ENCODE assay signal across 14 cellular contexts in genomic region chr19:17862711-17863519, GRCh38. TPM values are rescaled to one million over a fixed set of nuclear protein-coding genes. Genes with fewer than 3 reads are reported as not detected.
DNase-seq lines count a peak whose midpoint lies in the region; ATAC-seq, FAIRE-seq and TF ChIP-seq lines count a peak whose summit lies in the region.
"Had no signal": no experiment of that assay in that cellular context is flagged by ENCODE, and none has a peak within 500 bp of the region (broad histone marks: within the 10 kb centered on the region; RNA-seq: fewer than 3 reads in every experiment).

No MANE protein-coding gene starts in this region.

- no peak for DNase-seq in left ventricle myocardium inferior
- DNase-seq in right cardiac atrium, result no peak
- DNase-seq in PC-9, result no peak
- DNase-seq in epithelial cell of prostate (ENCODE audit: low read depth, low spot score), result no peak
- DNase-seq in type B pancreatic cell (ENCODE audit: extremely low spot score, unreplicated experiment), result no peak
- DNase-seq in suprapubic skin (ENCODE audit: low spot score in 2 of 2), result no peak
- no peak for DNase-seq in superior temporal gyrus (ENCODE audit: extremely low spot score)
- no peak for DNase-seq in urothelium cell line (ENCODE audit: low spot score)
- DNase-seq: CD4-positive, CD25-positive, alpha-beta regulatory T cell; NCI-H1092 had no signal

- peaks cover 56% of the 10 kb centered on the region for H4K20me1 ChIP-seq in PC-9 (ENCODE audit: insufficient read depth)

- H2AFZ ChIP-seq in PC-9, result no peak overlapping the region

- H3K27me3 ChIP-seq in left ventricle myocardium inferior (ENCODE audit: low read depth) (no peaks in the 10 kb centered on the region), right cardiac atrium (ENCODE audit: control insufficient read depth, insufficient read depth) (no peaks in the 10 kb centered on the region), PC-9 (ENCODE audit: insufficient read depth, low read depth) (no peaks in the 10 kb centered on the region), suprapubic skin (no peaks in the 10 kb centered on the region)
- H3K27me3 ChIP-seq: ovary had no signal

- BruUV-seq in PC-9 (replicated peaks; lab: Mats Ljungman, UMichigan), result no TSS peak

- H3K4me3 ChIP-seq in left ventricle myocardium inferior (no peak overlapping the region), right cardiac atrium (ENCODE audit: low read length) (no peak overlapping the region), PC-9 (no peak overlapping the region), suprapubic skin (no peak overlapping the region)
- H3K4me3 ChIP-seq: ovary had no signal

- H3K9me3 ChIP-seq in left ventricle myocardium inferior (replicated peaks) (no peaks in the 10 kb centered on the region), right cardiac atrium (ENCODE audit: control insufficient read depth, low read length) (no peaks in the 10 kb centered on the region), PC-9 (ENCODE audit: insufficient read depth, low read depth) (no peaks in the 10 kb centered on the region), suprapubic skin (no peaks in the 10 kb centered on the region)
- H3K9me3 ChIP-seq: ovary had no signal

- no peak for TF ChIP-seq EP300 in suprapubic skin (IDR thresholded peaks at IDR 0.05)

- H3K9me3 Mint-ChIP-seq in type B pancreatic cell, result no peaks in the 10 kb centered on the region

- H3K9me2 ChIP-seq in PC-9 (ENCODE audit: insufficient read depth), result no peaks in the 10 kb centered on the region

- no peak for TF ChIP-seq POLR2A in suprapubic skin (IDR thresholded peaks at IDR 0.05)

- no peak for ATAC-seq in right cardiac atrium

- H3K4me1 ChIP-seq in left ventricle myocardium inferior (peaks cover 36% of the 10 kb centered on the region), right cardiac atrium (ENCODE audit: control insufficient read depth, insufficient read depth, low read length) (peaks cover 5% of the 10 kb centered on the region), PC-9 (replicated peaks; ENCODE audit: insufficient read depth) (peaks cover 42% of the 10 kb centered on the region), suprapubic skin (peaks cover 32% of the 10 kb centered on the region)

- no peak for TF ChIP-seq CTCF in left ventricle myocardium inferior (IDR thresholded peaks at IDR 0.05; ENCODE audit: borderline replicate concordance)
- TF ChIP-seq CTCF in PC-9 (conservative IDR thresholded peaks at IDR 0.05), result no peak
- no peak for TF ChIP-seq CTCF in type B pancreatic cell (conservative IDR thresholded peaks at IDR 0.05)
- TF ChIP-seq CTCF in suprapubic skin (IDR thresholded peaks at IDR 0.05), result no peak

- FAIRE-seq in urothelium cell line (lab: Jason Lieb, UNC), result no peak
- FAIRE-seq: bronchial epithelial cell had no signal

- H3K79me2 ChIP-seq in PC-9 (ENCODE audit: low read depth), result peaks cover 42% of the 10 kb centered on the region

- no peak overlapping the region for H3K27ac Mint-ChIP-seq in type B pancreatic cell

- H3K4me1 Mint-ChIP-seq in type B pancreatic cell (ENCODE audit: unreplicated experiment), result peaks cover 16% of the 10 kb centered on the region

- 85% methylated on average over 31 of the region's 31 CpGs for WGBS in right cardiac atrium
- WGBS in suprapubic skin, result 75% methylated on average over 12 of the region's 31 CpGs

- H3K27ac ChIP-seq in left ventricle myocardium inferior (replicated peaks), result peak overlapping the region; percentile 50
- no peak overlapping the region for H3K27ac ChIP-seq in right cardiac atrium (ENCODE audit: low read length)
- H3K27ac ChIP-seq in PC-9, result peak overlapping the region; percentile 79
- peak overlapping the region; percentile 74 for H3K27ac ChIP-seq in epithelial cell of prostate
- H3K27ac ChIP-seq in suprapubic skin, result no peak overlapping the region
- H3K27ac ChIP-seq: ovary had no signal

- POLR2A ChIA-PET in PC-9 (lab: Charles Lee; ENCODE audit: unreplicated experiment), result interaction anchor here (0.6 kb wide), 1 partner anchor 70 kb away, joined by 3 read pairs; the partner anchor contains the start of gene CCDC124

- H3K4me3 Mint-ChIP-seq in type B pancreatic cell, result peak overlapping the region; percentile 69

- H3K36me3 Mint-ChIP-seq in type B pancreatic cell, result peaks cover 21% of the 10 kb centered on the region

- H3K4me2 ChIP-seq in PC-9, result peak overlapping the region; percentile 98

- H3K27me3 Mint-ChIP-seq in type B pancreatic cell, result peaks cover 4% of the 10 kb centered on the region
- H3K27me3 Mint-ChIP-seq: CD4-positive, CD25-positive, alpha-beta regulatory T cell had no signal

- H3F3A ChIP-seq in PC-9 (ENCODE audit: insufficient read depth, low read depth), result peaks cover 69% of the 10 kb centered on the region

- intact Hi-C loops in left ventricle myocardium inferior (cut with micrococcal nuclease), result no loop called here
- intact Hi-C loops in right cardiac atrium (cut with DNase I), result loop anchor here in 1 of 4 donors (10.0 kb wide), 1 partner anchor 132 kb away; no protein-coding TSS in a partner anchor
- intact Hi-C loops in PC-9 (cut with micrococcal nuclease; ENCODE audit: unreplicated experiment), result no loop called here

- peaks cover 46% of the 10 kb centered on the region for H3K36me3 ChIP-seq in left ventricle myocardium inferior
- peaks cover 42% of the 10 kb centered on the region for H3K36me3 ChIP-seq in PC-9 (ENCODE audit: low read depth)
- peaks cover 46% of the 10 kb centered on the region for H3K36me3 ChIP-seq in suprapubic skin
- H3K36me3 ChIP-seq: ovary had no signal

- CTCF ChIA-PET in PC-9 (lab: Charles Lee), result no interaction called here

RNA-seq across cellular contexts. Expression of gene RPL18A, which starts 3.2 kb away (rescaled TPM):
- 767 TPM for total RNA-seq in left ventricle myocardium inferior
- 1,000 to 10,000 TPM in 1 of 4 donors, 100 to 1,000 TPM in 3; 850 to 1,097 (median 916) TPM for total RNA-seq in right cardiac atrium
- 998 TPM for polyA plus RNA-seq in right cardiac atrium
- total RNA-seq in PC-9 (2021), result 1,887 and 2,038 TPM in 2 replicates
- total RNA-seq in type B pancreatic cell (ENCODE audit: low replicate concordance), result 2,506 and 2,537 TPM in 2 replicates
- total RNA-seq in suprapubic skin, result 1,000 to 10,000 TPM; 1,229 to 2,185 (median 2,114) TPM

RNA-seq across cellular contexts. Expression of gene SLC5A5, which starts 8.8 kb away (rescaled TPM):
- total RNA-seq in left ventricle myocardium inferior (not detected), right cardiac atrium (not detected), PC-9 (2021) (0.18 TPM in 1 of 2 replicates, not detected in the other), type B pancreatic cell (ENCODE audit: low replicate concordance) (0.75 and 2.3 TPM in 2 replicates), suprapubic skin (not detected)
- polyA plus RNA-seq in right cardiac atrium, result not detected
- total RNA-seq: fibroblast of lung had no signal
- polyA plus RNA-seq: fibroblast of lung, ovary had no signal

RNA-seq across cellular contexts. Expression of gene JAK3, which starts 15.1 kb away (rescaled TPM):
- total RNA-seq in left ventricle myocardium inferior (1.7 TPM), right cardiac atrium (1 to 10 TPM; 1.6 to 5.3 (median 4.0) TPM), PC-9 (2021) (13.5 and 16.2 TPM in 2 replicates), type B pancreatic cell (ENCODE audit: low replicate concordance) (1.4 and 4.3 TPM in 2 replicates), suprapubic skin (1 to 10 TPM; 1.0 to 4.0 (median 1.7) TPM)
- polyA plus RNA-seq in right cardiac atrium, result 2.2 TPM

RNA-seq across cellular contexts. Expression of gene INSL3, which starts 41.6 kb away (rescaled TPM):
- total RNA-seq in left ventricle myocardium inferior, result not detected
- not detected for total RNA-seq in right cardiac atrium
- polyA plus RNA-seq in right cardiac atrium, result not detected
- 3.2 and 4.0 TPM in 2 replicates for total RNA-seq in PC-9 (2021)
- total RNA-seq in type B pancreatic cell (ENCODE audit: low replicate concordance), result not detected in 2 replicates
- total RNA-seq in suprapubic skin, result not detected
- total RNA-seq: bronchial epithelial cell, fibroblast of lung, kidney epithelial cell had no signal
- polyA plus RNA-seq: fibroblast of lung had no signal

Comparison
In these comparisons a context has a peak if more than half of its experiments do, and no peak if none do; other contexts are left out.
1. H3K27ac ChIP-seq: peak in left ventricle myocardium inferior (single experiment), PC-9 (single experiment) and epithelial cell of prostate (single experiment); none in right cardiac atrium (single experiment) and suprapubic skin (single experiment).